In genomic region chrX:17475820-17476219, GRCh38 we compare ENCODE assay signal across 2 cellular contexts.
TF ChIP-seq lines count a peak whose summit lies in the region.

No MANE protein-coding gene starts in this region.

TF ChIP-seq in SK-N-SH, 30 proteins besides CTCF, POLR2A, EP300 and RAD21 (continued from another document):
- no peak for TF ChIP-seq REST (IDR thresholded peaks at IDR 0.05; ENCODE audit: low read depth, low read length)
- no peak for TF ChIP-seq MEF2A (IDR thresholded peaks at IDR 0.05; ENCODE audit: borderline replicate concordance, low read depth)
- no peak for TF ChIP-seq SMC3 (IDR thresholded peaks at IDR 0.05; ENCODE audit: low read depth, low read length)
- TF ChIP-seq FOXM1 (IDR thresholded peaks at IDR 0.05; ENCODE audit: low read depth), result no peak
- TF ChIP-seq GABPA (IDR thresholded peaks at IDR 0.05; ENCODE audit: low read depth), result no peak
- no peak for TF ChIP-seq PBX3 (IDR thresholded peaks at IDR 0.05)
- TF ChIP-seq CHD2 (IDR thresholded peaks at IDR 0.05; ENCODE audit: low read length, partially characterized antibody), result no peak

TF ChIP-seq in HepG2, 621 proteins besides CTCF, POLR2A, EP300 and RAD21 (continued from another document):
- no peak for TF ChIP-seq ZHX2 (IDR thresholded peaks at IDR 0.05; ENCODE audit: low read depth)
- TF ChIP-seq ZHX2 (CRISPR knock-in tag; IDR thresholded peaks at IDR 0.05; ENCODE audit: borderline replicate concordance), result no peak
- no peak for TF ChIP-seq ZFP90 (CRISPR knock-in tag; IDR thresholded peaks at IDR 0.05; ENCODE audit: borderline replicate concordance)
- no peak for TF ChIP-seq ZBTB20 (CRISPR knock-in tag; IDR thresholded peaks at IDR 0.05; ENCODE audit: borderline replicate concordance, low read depth)
- no peak for TF ChIP-seq ZNF841 (CRISPR knock-in tag; IDR thresholded peaks at IDR 0.05; ENCODE audit: borderline replicate concordance)
TF ChIP-seq in HepG2: peak in this region for 0.
